Comparison of ENCODE assay signal across 1 cellular context in the genomic region with DNA sequence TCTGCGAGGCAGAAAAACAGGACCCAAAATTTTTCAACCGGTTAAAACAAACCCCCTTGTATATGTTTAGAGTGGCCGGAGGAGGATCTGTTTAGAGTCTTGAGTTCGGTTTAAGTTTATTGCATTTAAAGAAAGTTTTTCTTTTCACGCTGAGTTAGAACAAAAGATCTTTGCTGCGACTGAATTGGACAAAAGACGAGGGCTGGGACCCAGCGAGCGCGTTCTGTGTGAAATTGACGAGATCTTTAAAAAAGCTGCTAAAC.
TF ChIP-seq lines count a peak whose summit lies in the region.

No MANE protein-coding gene starts in this region.

TF ChIP-seq in WTC11, 78 proteins besides CTCF, POLR2A, EP300 and RAD21 (continued from another document):
- TF ChIP-seq, protein P1, sequence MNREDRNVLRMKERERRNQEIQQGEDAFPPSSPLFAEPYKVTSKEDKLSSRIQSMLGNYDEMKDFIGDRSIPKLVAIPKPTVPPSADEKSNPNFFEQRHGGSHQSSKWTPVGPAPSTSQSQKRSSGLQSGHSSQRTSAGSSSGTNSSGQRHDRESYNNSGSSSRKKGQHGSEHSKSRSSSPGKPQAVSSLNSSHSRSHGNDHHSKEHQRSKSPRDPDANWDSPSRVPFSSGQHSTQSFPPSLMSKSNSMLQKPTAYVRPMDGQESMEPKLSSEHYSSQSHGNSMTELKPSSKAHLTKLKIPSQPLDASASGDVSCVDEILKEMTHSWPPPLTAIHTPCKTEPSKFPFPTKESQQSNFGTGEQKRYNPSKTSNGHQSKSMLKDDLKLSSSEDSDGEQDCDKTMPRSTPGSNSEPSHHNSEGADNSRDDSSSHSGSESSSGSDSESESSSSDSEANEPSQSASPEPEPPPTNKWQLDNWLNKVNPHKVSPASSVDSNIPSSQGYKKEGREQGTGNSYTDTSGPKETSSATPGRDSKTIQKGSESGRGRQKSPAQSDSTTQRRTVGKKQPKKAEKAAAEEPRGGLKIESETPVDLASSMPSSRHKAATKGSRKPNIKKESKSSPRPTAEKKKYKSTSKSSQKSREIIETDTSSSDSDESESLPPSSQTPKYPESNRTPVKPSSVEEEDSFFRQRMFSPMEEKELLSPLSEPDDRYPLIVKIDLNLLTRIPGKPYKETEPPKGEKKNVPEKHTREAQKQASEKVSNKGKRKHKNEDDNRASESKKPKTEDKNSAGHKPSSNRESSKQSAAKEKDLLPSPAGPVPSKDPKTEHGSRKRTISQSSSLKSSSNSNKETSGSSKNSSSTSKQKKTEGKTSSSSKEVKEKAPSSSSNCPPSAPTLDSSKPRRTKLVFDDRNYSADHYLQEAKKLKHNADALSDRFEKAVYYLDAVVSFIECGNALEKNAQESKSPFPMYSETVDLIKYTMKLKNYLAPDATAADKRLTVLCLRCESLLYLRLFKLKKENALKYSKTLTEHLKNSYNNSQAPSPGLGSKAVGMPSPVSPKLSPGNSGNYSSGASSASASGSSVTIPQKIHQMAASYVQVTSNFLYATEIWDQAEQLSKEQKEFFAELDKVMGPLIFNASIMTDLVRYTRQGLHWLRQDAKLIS (CRISPR knock-in tag; IDR thresholded peaks at IDR 0.05; ENCODE audit: borderline replicate concordance), result no peak
- TF ChIP-seq CREM (CRISPR knock-in tag; IDR thresholded peaks at IDR 0.05), result no peak
